Comparison of ENCODE assay signal across 9 cellular contexts in the genomic region with DNA sequence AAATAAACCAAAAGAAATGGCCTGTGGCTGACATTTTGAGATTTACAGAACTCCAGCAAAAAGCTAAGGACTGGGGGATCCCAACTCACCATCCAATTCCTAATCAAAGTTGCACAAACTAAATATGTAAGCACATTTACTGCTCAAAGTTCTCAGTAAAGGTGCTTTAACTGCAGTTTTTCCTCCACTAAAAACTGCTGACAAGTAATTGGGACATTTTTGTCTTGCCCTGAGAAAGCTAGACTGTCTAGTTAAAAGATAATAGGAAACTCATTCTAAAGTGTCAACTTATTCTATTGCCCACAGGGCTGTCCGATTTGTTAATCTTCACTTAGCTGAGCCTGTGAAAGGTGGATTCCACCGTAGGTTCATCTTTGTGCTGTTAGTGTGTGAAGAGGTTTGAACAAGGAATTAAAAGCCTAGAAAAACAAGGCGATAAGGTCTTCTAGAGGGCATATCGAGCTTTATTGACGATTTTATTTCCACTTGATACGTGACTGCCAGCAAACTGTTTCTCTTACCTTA. TPM values are rescaled to one million over a fixed set of nuclear protein-coding genes. Genes with fewer than 3 reads are reported as not detected.
DNase-seq lines count a peak whose midpoint lies in the region; ATAC-seq and TF ChIP-seq lines count a peak whose summit lies in the region.
"Had no signal": no experiment of that assay in that cellular context is flagged by ENCODE, and none has a peak within 500 bp of the region (broad histone marks: within the 10 kb centered on the region; RNA-seq: fewer than 3 reads in every experiment).

No MANE protein-coding gene starts in this region.

- H3K79me2 ChIP-seq in smooth muscle cell (ENCODE audit: low read depth), result no peaks in the 10 kb centered on the region

- peaks cover 36% of the 10 kb centered on the region for H3K36me3 Mint-ChIP-seq in activated CD4-positive, alpha-beta memory T cell treated with anti-CD3 and anti-CD28 coated beads, Interleukin-2, amount 10 ng/mL, durations not matched to agents 7 days and 5 days (ENCODE audit: low read depth)

- in situ Hi-C loops in HAP-1 (cut with MboI; ENCODE audit: low sequenced_read_pairs), result no loop called here

- POLR2A ChIA-PET in activated CD4-positive, alpha-beta memory T cell treated with anti-CD3 and anti-CD28 coated beads, Interleukin-2, amount 10 ng/mL, durations not matched to agents 7 days and 5 days (lab: Charles Lee), result interaction anchor here (0.6 to 5.3 kb wide), 21 partner anchors 8 to 134 kb away, joined by 3 to 195 read pairs (median 7); no protein-coding TSS in a partner anchor
- POLR2A ChIA-PET in RWPE1 (lab: Yijun Ruan, JAX; ENCODE audit: low non-redundant PET), result no interaction called here

- H3K36me3 ChIP-seq in HAP-1 (replicated peaks), result no peaks in the 10 kb centered on the region
- H3K36me3 ChIP-seq in smooth muscle cell (ENCODE audit: low read depth), result no peaks in the 10 kb centered on the region

- H3K27ac Mint-ChIP-seq in activated CD4-positive, alpha-beta memory T cell treated with anti-CD3 and anti-CD28 coated beads, Interleukin-2, amount 10 ng/mL, durations not matched to agents 7 days and 5 days, result peak overlapping the region; percentile 89

- no peaks in the 10 kb centered on the region for H3K9me3 Mint-ChIP-seq in activated CD4-positive, alpha-beta memory T cell treated with anti-CD3 and anti-CD28 coated beads, Interleukin-2, amount 10 ng/mL, durations not matched to agents 7 days and 5 days

- H2AFZ ChIP-seq in smooth muscle cell (ENCODE audit: low read depth), result peak overlapping the region; percentile 51

- TF ChIP-seq CTCF in smooth muscle cell (IDR thresholded peaks at IDR 0.05; ENCODE audit: borderline replicate concordance, insufficient read depth, poor library complexity, severe bottlenecking), result no peak
- TF ChIP-seq CTCF in RWPE1 (conservative IDR thresholded peaks at IDR 0.05; ENCODE audit: low read depth), result no peak

- H3K27ac ChIP-seq in smooth muscle cell (ENCODE audit: low read depth), result no peak overlapping the region
- H3K27ac ChIP-seq in RWPE1, result no peak overlapping the region

- DNase-seq in HAP-1 (ENCODE audit: low spot score in 2 of 2), result no peak
- DNase-seq in activated CD4-positive, alpha-beta memory T cell treated with anti-CD3 and anti-CD28 coated beads, Interleukin-2, amount 10 ng/mL, durations not matched to agents 7 days and 5 days, result no peak
- DNase-seq in smooth muscle cell (lab: John Stamatoyannopoulos, UW; ENCODE audit: unreplicated experiment), result no peak
- no peak for DNase-seq in effector CD4-positive, alpha-beta T cell
- DNase-seq in RWPE1 (ENCODE audit: low spot score), result no peak
- DNase-seq in putamen (ENCODE audit: low spot score), result no peak

- H3K9ac ChIP-seq in smooth muscle cell (ENCODE audit: low read depth), result no peak overlapping the region

- ATAC-seq in GM18861 (IDR thresholded peaks at IDR 0.05; ENCODE audit: unreplicated experiment), result no peak

- H4K20me1 ChIP-seq in smooth muscle cell (ENCODE audit: low read depth), result no peaks in the 10 kb centered on the region

- peak overlapping the region; percentile 52 for H3K4me3 ChIP-seq in HAP-1
- H3K4me3 ChIP-seq in iPS-18c (ENCODE audit: insufficient read depth, low read depth, low read length), result peak overlapping the region; percentile 68
- H3K4me3 ChIP-seq in smooth muscle cell, result peak overlapping the region; percentile 58

- no peaks in the 10 kb centered on the region for H3F3A ChIP-seq in smooth muscle cell (ENCODE audit: low read depth)

- CTCF ChIA-PET in activated CD4-positive, alpha-beta memory T cell treated with anti-CD3 and anti-CD28 coated beads, Interleukin-2, amount 10 ng/mL, durations not matched to agents 7 days and 5 days (lab: Charles Lee), result interaction anchor here (0.7 to 4.7 kb wide), 13 partner anchors 13 to 678 kb away, joined by 3 to 28 read pairs (median 6); no protein-coding TSS in a partner anchor
- CTCF ChIA-PET in RWPE1 (lab: Yijun Ruan, JAX), result interaction anchor here (0.9 kb wide), 1 partner anchor 11 kb away, joined by 4 read pairs; no protein-coding TSS in a partner anchor

- H3K4me2 ChIP-seq in smooth muscle cell, result peak overlapping the region; percentile 81

- H3K4me1 Mint-ChIP-seq in activated CD4-positive, alpha-beta memory T cell treated with anti-CD3 and anti-CD28 coated beads, Interleukin-2, amount 10 ng/mL, durations not matched to agents 7 days and 5 days, result peaks cover 38% of the 10 kb centered on the region

- H3K4me1 ChIP-seq in HAP-1 (0 out of 2 replicates have a peak, but pooled peaks cover 2% of the 10 kb centered on the region), smooth muscle cell (ENCODE audit: low read depth) (no peaks in the 10 kb centered on the region)

- no peaks in the 10 kb centered on the region for H3K27me3 Mint-ChIP-seq in activated CD4-positive, alpha-beta memory T cell treated with anti-CD3 and anti-CD28 coated beads, Interleukin-2, amount 10 ng/mL, durations not matched to agents 7 days and 5 days

- H3K4me3 Mint-ChIP-seq in activated CD4-positive, alpha-beta memory T cell treated with anti-CD3 and anti-CD28 coated beads, Interleukin-2, amount 10 ng/mL, durations not matched to agents 7 days and 5 days, result peak overlapping the region; percentile 88

- H3K27me3 ChIP-seq in HAP-1 (ENCODE audit: low read depth), result no peaks in the 10 kb centered on the region
- peaks cover 30% of the 10 kb centered on the region for H3K27me3 ChIP-seq in smooth muscle cell (ENCODE audit: low read depth)

- 80% methylated on average over 6 of the region's 6 CpGs for WGBS in smooth muscle cell (ENCODE audit: low lambda C conversion rate)

- H3K9me3 ChIP-seq in HAP-1 (no peaks in the 10 kb centered on the region), iPS-18c (ENCODE audit: control insufficient read depth, insufficient read depth, low read length) (peaks cover 3% of the 10 kb centered on the region), smooth muscle cell (replicated peaks; ENCODE audit: low read depth) (no peaks in the 10 kb centered on the region)
- H3K9me3 ChIP-seq: mucosa of descending colon had no signal

RNA-seq across cellular contexts. Expression of a gene that starts 1.0 kb away (rescaled TPM):
- total RNA-seq in activated CD4-positive, alpha-beta memory T cell treated with anti-CD3 and anti-CD28 coated beads, Interleukin-2, amount 10 ng/mL, durations not matched to agents 7 days and 5 days, result 100 to 1,000 TPM; 370 to 374 TPM
- 4.9 and 6.6 TPM in 2 replicates for total RNA-seq in smooth muscle cell
- 0.18 and 3.4 TPM in 2 replicates for polyA plus RNA-seq in smooth muscle cell

RNA-seq across cellular contexts. Expression of a gene that starts 36.8 kb away (rescaled TPM):
- 10 to 100 TPM; 25.0 to 25.4 TPM for total RNA-seq in activated CD4-positive, alpha-beta memory T cell treated with anti-CD3 and anti-CD28 coated beads, Interleukin-2, amount 10 ng/mL, durations not matched to agents 7 days and 5 days
- 22.6 and 31.1 TPM in 2 replicates for total RNA-seq in smooth muscle cell
- polyA plus RNA-seq in smooth muscle cell, result 37.5 and 50.3 TPM in 2 replicates

Comparison
In these comparisons a context has a peak if more than half of its experiments do, and no peak if none do; other contexts are left out.
1. RNA of a gene that starts 1.0 kb away (total RNA-seq): 370 to 374 TPM in activated CD4-positive, alpha-beta memory T cell treated with anti-CD3 and anti-CD28 coated beads, Interleukin-2, amount 10 ng/mL, durations not matched to agents 7 days and 5 days; 4.9 to 6.6 TPM in smooth muscle cell; every median in the first group is over 10 times any median in the second.
2. Peak in every context shown above with its lines, with median percentiles within 50 percentile points of each other: H3K4me3 ChIP-seq.